In genomic region chr16:83727018-83727417, GRCh38 we compare ENCODE assay signal across 15 cellular contexts.
DNase-seq lines count a peak whose midpoint lies in the region; ATAC-seq and TF ChIP-seq lines count a peak whose summit lies in the region.
"Had no signal": no experiment of that assay in that cellular context is flagged by ENCODE, and none has a peak within 500 bp of the region (broad histone marks: within the 10 kb centered on the region; RNA-seq: fewer than 3 reads in every experiment).

No MANE protein-coding gene starts in this region.

- ATAC-seq in SK-N-SH treated with all-trans-retinoic acid at 6 μM for 48 hours (no peak), HG02938 (IDR thresholded peaks at IDR 0.05; ENCODE audit: unreplicated experiment) (no peak)
- ATAC-seq: heart right ventricle had no signal

- CTCF ChIA-PET in SK-N-SH (lab: Yijun Ruan, JAX): no interaction called here

- no peaks in the 10 kb centered on the region for H4K20me1 ChIP-seq in SK-N-SH (ENCODE audit: insufficient read depth)

- H3K9me3 ChIP-seq in SK-N-SH: no peaks in the 10 kb centered on the region

- no peaks in the 10 kb centered on the region for H3K79me2 ChIP-seq in SK-N-SH (ENCODE audit: insufficient read depth)

- no peak overlapping the region for H2AFZ ChIP-seq in SK-N-SH (ENCODE audit: low read depth)

- 46% methylated on average over 10 of the region's 10 CpGs for WGBS in SK-N-SH (ENCODE audit: low lambda C conversion rate)

- H3K4me3 ChIP-seq in SK-N-SH (ENCODE audit: low read depth in 2 of 2, low read length in 1 of 2): no peak overlapping the region
- H3K4me3 ChIP-seq in NB4 (ENCODE audit: low read depth, low read length): peak overlapping the region; percentile 55
- no peak overlapping the region for H3K4me3 ChIP-seq in brain microvascular endothelial cell (ENCODE audit: low read depth, low read length)
- H3K4me3 ChIP-seq: heart right ventricle, left ventricle myocardium inferior had no signal

- 0 out of 2 replicates have a peak overlapping the region, but pooled peaks have one; percentile 1 for H3K4me2 ChIP-seq in SK-N-SH

- TF ChIP-seq CTCF in SK-N-SH (IDR thresholded peaks at IDR 0.05) (no peak), NB4 (IDR thresholded peaks at IDR 0.05; ENCODE audit: low read depth, low read length) (no peak), brain microvascular endothelial cell (IDR thresholded peaks at IDR 0.05; ENCODE audit: low read depth, low read length, missing control alignments) (no peak)

- no peaks in the 10 kb centered on the region for H3K36me3 ChIP-seq in SK-N-SH (replicated peaks in 1 of 2; ENCODE audit: control insufficient read depth in 1 of 2, insufficient read depth in 2 of 2, low read length in 1 of 2)
- no peaks in the 10 kb centered on the region for H3K36me3 ChIP-seq in brain microvascular endothelial cell (replicated peaks)
- H3K36me3 ChIP-seq: heart right ventricle, left ventricle myocardium inferior had no signal

- TF ChIP-seq EP300 in SK-N-SH (IDR thresholded peaks at IDR 0.05; ENCODE audit: borderline replicate concordance in 1 of 2, low read depth in 1 of 2, low read length in 1 of 2): no peak

- intact Hi-C loops in head of caudate nucleus (cut with DNase I): no loop called here

- H3K4me1 ChIP-seq in SK-N-SH (ENCODE audit: control insufficient read depth in 1 of 2, insufficient read depth in 2 of 2, low read depth in 1 of 2, low read length in 1 of 2): no peaks in the 10 kb centered on the region
- H3K4me1 ChIP-seq: heart right ventricle, left ventricle myocardium inferior had no signal

- H3K27me3 ChIP-seq in SK-N-SH (ENCODE audit: insufficient read depth) (no peaks in the 10 kb centered on the region), brain microvascular endothelial cell (replicated peaks) (no peaks in the 10 kb centered on the region)
- H3K27me3 ChIP-seq: heart right ventricle had no signal

- in situ Hi-C loops in brain microvascular endothelial cell (cut with HindIII; ENCODE audit: low pct_ligation_motif_present, low sequenced_read_pairs): no loop called here

- no peaks in the 10 kb centered on the region for H3K9me2 ChIP-seq in SK-N-SH

- no peak overlapping the region for H3K27ac ChIP-seq in SK-N-SH (ENCODE audit: low read depth in 2 of 2, low read length in 1 of 2)
- peak overlapping the region; percentile 34 for H3K27ac ChIP-seq in brain microvascular endothelial cell
- H3K27ac ChIP-seq: 22Rv1, heart right ventricle, left ventricle myocardium inferior had no signal

- no peak overlapping the region for H3K9ac ChIP-seq in SK-N-SH

- POLR2A ChIA-PET in SK-N-SH (lab: Yijun Ruan, JAX): no interaction called here

- H3F3A ChIP-seq in SK-N-SH (replicated peaks; ENCODE audit: insufficient read depth): no peaks in the 10 kb centered on the region

- no peak for TF ChIP-seq RAD21 in SK-N-SH (IDR thresholded peaks at IDR 0.05; ENCODE audit: low read length)

- TF ChIP-seq POLR2A in NB4 (IDR thresholded peaks at IDR 0.05; ENCODE audit: extremely low read depth, insufficient read length): peak; percentile 13

- DNase-seq in SK-N-SH (no peak), NB4 (ENCODE audit: low read depth) (peak; percentile 97), brain microvascular endothelial cell (peak; percentile 76), non-pigmented ciliary epithelial cell (ENCODE audit: low read depth) (peak; percentile 81), T-helper 1 cell (no peak), head of caudate nucleus (no peak)
- DNase-seq: activated CD4-positive, alpha-beta T cell treated with anti-CD3 and anti-CD28 coated beads for 48 hours; heart right ventricle; left ventricle myocardium inferior; NCI-H187 treated with DMSO at 0.1 percent for 48 hours; NCI-H774; small intestine had no signal

TF ChIP-seq in SK-N-SH, 30 proteins besides CTCF, POLR2A, EP300 and RAD21:
- TF ChIP-seq NFIC (IDR thresholded peaks at IDR 0.05; ENCODE audit: borderline replicate concordance) (no peak), GATA2 (CRISPR knock-in tag; IDR thresholded peaks at IDR 0.05) (no peak), MXI1 (IDR thresholded peaks at IDR 0.05; ENCODE audit: low read depth, low read length) (no peak), SMC3 (IDR thresholded peaks at IDR 0.05; ENCODE audit: low read depth, low read length) (no peak), JUND (IDR thresholded peaks at IDR 0.05) (no peak), EZH2phosphoT487 (IDR thresholded peaks at IDR 0.05; ENCODE audit: borderline replicate concordance, low read depth) (no peak), RXRA (IDR thresholded peaks at IDR 0.05; ENCODE audit: borderline replicate concordance, low read depth) (no peak), NRF1 (IDR thresholded peaks at IDR 0.05; ENCODE audit: low read depth, low read length) (no peak)
- TF ChIP-seq, protein P1, sequence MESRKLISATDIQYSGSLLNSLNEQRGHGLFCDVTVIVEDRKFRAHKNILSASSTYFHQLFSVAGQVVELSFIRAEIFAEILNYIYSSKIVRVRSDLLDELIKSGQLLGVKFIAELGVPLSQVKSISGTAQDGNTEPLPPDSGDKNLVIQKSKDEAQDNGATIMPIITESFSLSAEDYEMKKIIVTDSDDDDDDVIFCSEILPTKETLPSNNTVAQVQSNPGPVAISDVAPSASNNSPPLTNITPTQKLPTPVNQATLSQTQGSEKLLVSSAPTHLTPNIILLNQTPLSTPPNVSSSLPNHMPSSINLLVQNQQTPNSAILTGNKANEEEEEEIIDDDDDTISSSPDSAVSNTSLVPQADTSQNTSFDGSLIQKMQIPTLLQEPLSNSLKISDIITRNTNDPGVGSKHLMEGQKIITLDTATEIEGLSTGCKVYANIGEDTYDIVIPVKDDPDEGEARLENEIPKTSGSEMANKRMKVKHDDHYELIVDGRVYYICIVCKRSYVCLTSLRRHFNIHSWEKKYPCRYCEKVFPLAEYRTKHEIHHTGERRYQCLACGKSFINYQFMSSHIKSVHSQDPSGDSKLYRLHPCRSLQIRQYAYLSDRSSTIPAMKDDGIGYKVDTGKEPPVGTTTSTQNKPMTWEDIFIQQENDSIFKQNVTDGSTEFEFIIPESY (IDR thresholded peaks at IDR 0.05; ENCODE audit: borderline replicate concordance, low read depth): no peak
- TF ChIP-seq, protein P2, sequence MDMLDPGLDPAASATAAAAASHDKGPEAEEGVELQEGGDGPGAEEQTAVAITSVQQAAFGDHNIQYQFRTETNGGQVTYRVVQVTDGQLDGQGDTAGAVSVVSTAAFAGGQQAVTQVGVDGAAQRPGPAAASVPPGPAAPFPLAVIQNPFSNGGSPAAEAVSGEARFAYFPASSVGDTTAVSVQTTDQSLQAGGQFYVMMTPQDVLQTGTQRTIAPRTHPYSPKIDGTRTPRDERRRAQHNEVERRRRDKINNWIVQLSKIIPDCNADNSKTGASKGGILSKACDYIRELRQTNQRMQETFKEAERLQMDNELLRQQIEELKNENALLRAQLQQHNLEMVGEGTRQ (IDR thresholded peaks at IDR 0.05; ENCODE audit: borderline replicate concordance, low read depth, low read length): no peak

TF ChIP-seq in SK-N-SH treated with all-trans-retinoic acid at 6 μM for 48 hours, 23 proteins besides CTCF, POLR2A, EP300 and RAD21 (continues in another document):
- TF ChIP-seq, protein P3, sequence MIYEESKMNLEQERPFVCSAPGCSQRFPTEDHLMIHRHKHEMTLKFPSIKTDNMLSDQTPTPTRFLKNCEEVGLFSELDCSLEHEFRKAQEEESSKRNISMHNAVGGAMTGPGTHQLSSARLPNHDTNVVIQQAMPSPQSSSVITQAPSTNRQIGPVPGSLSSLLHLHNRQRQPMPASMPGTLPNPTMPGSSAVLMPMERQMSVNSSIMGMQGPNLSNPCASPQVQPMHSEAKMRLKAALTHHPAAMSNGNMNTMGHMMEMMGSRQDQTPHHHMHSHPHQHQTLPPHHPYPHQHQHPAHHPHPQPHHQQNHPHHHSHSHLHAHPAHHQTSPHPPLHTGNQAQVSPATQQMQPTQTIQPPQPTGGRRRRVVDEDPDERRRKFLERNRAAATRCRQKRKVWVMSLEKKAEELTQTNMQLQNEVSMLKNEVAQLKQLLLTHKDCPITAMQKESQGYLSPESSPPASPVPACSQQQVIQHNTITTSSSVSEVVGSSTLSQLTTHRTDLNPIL (CRISPR knock-in tag; IDR thresholded peaks at IDR 0.05; ENCODE audit: low read depth): no peak
- TF ChIP-seq ZNF8 (CRISPR knock-in tag; IDR thresholded peaks at IDR 0.05): no peak
- TF ChIP-seq ESRRG (CRISPR knock-in tag; IDR thresholded peaks at IDR 0.05): no peak
- TF ChIP-seq OSR1 (CRISPR knock-in tag; IDR thresholded peaks at IDR 0.05): no peak
- TF ChIP-seq CSDC2 (CRISPR knock-in tag; IDR thresholded peaks at IDR 0.05): no peak
- no peak for TF ChIP-seq ZC3H10 (CRISPR knock-in tag; IDR thresholded peaks at IDR 0.05)
- no peak for TF ChIP-seq TOX (CRISPR knock-in tag; IDR thresholded peaks at IDR 0.05; ENCODE audit: borderline replicate concordance)
- no peak for TF ChIP-seq ISL1 (CRISPR knock-in tag; IDR thresholded peaks at IDR 0.05)
- no peak for TF ChIP-seq POU6F1 (CRISPR knock-in tag; IDR thresholded peaks at IDR 0.05; ENCODE audit: borderline replicate concordance, low read depth)
- TF ChIP-seq ZNF565 (CRISPR knock-in tag; conservative IDR thresholded peaks at IDR 0.05; ENCODE audit: low read depth): no peak
- TF ChIP-seq TCF4 (CRISPR knock-in tag; IDR thresholded peaks at IDR 0.05; ENCODE audit: borderline replicate concordance): no peak

Comparison
In these comparisons a context has a peak if more than half of its experiments do, and no peak if none do; other contexts are left out.
1. DNase-seq: peak in NB4 (single experiment), brain microvascular endothelial cell (single experiment) and non-pigmented ciliary epithelial cell (single experiment); none in SK-N-SH (single experiment), T-helper 1 cell (0 of 5) and head of caudate nucleus (0 of 42).